ENCODE assay signal across 21 cellular contexts in the genomic region with DNA sequence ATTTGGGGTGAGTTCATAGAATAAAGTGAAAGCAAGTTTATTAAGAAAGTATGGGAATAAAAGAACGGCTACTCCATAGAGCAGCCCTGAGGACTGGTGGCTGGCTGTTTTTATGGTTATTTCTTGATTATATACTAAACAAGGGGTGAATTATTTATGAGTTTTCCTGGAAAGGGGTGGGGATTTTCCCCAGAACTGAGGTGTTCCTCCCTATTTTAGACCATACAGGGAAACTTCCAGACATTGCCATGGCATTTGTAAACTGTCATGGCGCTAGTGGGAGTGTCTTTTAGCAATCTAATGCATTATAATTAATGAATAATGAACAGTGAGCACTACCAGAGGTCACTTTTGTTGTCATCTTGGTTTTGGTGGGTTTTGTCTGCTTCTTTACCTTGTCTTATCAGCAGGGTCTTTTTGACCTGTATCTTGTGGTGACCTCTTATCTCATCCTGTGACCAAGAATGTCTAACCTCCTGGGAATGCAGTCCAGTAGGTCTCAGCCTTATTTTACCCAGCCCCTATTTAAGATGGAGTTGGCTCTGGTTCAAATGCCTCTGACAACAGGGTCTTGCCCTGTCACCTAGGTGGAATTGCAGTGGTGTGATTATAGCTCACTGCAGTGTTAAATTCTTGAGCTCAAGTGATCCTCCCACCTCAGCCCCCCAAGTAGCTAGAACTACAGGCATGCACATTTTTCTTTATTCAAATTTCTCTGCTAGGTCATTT. TPM values are rescaled to one million over a fixed set of nuclear protein-coding genes. Genes with fewer than 3 reads are reported as not detected.
DNase-seq lines count a peak whose midpoint lies in the region; ATAC-seq, FAIRE-seq and TF ChIP-seq lines count a peak whose summit lies in the region.
"Had no signal": no experiment of that assay in that cellular context is flagged by ENCODE, and none has a peak within 500 bp of the region (broad histone marks: within the 10 kb centered on the region; RNA-seq: fewer than 3 reads in every experiment).

No MANE protein-coding gene starts in this region.

- no peaks in the 10 kb centered on the region for H3K36me3 ChIP-seq in PC-9 (ENCODE audit: low read depth)
- no peaks in the 10 kb centered on the region for H3K36me3 ChIP-seq in trophoblast cell (ENCODE audit: control insufficient read depth in 1 of 2, insufficient read depth in 2 of 2, low read length in 2 of 2)
- no peaks in the 10 kb centered on the region for H3K36me3 ChIP-seq in suprapubic skin
- H3K36me3 ChIP-seq in left lung, result no peaks in the 10 kb centered on the region

- TF ChIP-seq CTCF in PC-9 (conservative IDR thresholded peaks at IDR 0.05), result no peak
- no peak for TF ChIP-seq CTCF in suprapubic skin (IDR thresholded peaks at IDR 0.05)
- no peak for TF ChIP-seq CTCF in left lung (IDR thresholded peaks at IDR 0.05)

- H3K9ac ChIP-seq in trophoblast cell (ENCODE audit: low read length), result no peak overlapping the region

- H3K79me1 ChIP-seq in trophoblast cell (ENCODE audit: low read length), result peaks cover 5% of the 10 kb centered on the region

- TF ChIP-seq EP300 in suprapubic skin (IDR thresholded peaks at IDR 0.05), result no peak

- H3K27ac ChIP-seq in PC-9, result 0 out of 2 replicates have a peak overlapping the region, but pooled peaks have one; percentile 12
- peak overlapping the region; percentile 69 for H3K27ac ChIP-seq in trophoblast cell (ENCODE audit: low read depth, low read length)
- no peak overlapping the region for H3K27ac ChIP-seq in suprapubic skin
- H3K27ac ChIP-seq in left lung, result no peak overlapping the region
- H3K27ac ChIP-seq: SK-N-MC had no signal

- no peak overlapping the region for H4K12ac ChIP-seq in trophoblast cell (ENCODE audit: low read depth, low read length)

- peak; percentile 46 for FAIRE-seq in GM12892 (lab: Jason Lieb, UNC)
- FAIRE-seq in islet of Langerhans (lab: Jason Lieb, UNC), result peak; percentile 77
- FAIRE-seq: A204.1, GM12878 had no signal

- WGBS in trophoblast cell (ENCODE audit: extremely low coverage, insufficient coverage, insufficient read length), result no CpG with 5 or more reads among the region's 2 CpGs
- whole genome bisulfite sequencing in suprapubic skin, result 87% methylated on average over 2 of the region's 2 CpGs

- H3K4me1 ChIP-seq in PC-9 (replicated peaks; ENCODE audit: insufficient read depth) (peaks cover 14% of the 10 kb centered on the region), trophoblast cell (ENCODE audit: control insufficient read depth in 1 of 2, insufficient read depth in 2 of 2, low read length in 2 of 2) (peaks cover 4 to 7% of the 10 kb centered on the region in 2 experiments), suprapubic skin (peaks cover 9% of the 10 kb centered on the region), left lung (peaks cover 0 to 18% of the 10 kb centered on the region in 2 donors)

- no TSS peak for BruUV-seq in PC-9 (replicated peaks; lab: Mats Ljungman, UMichigan)

- H3K27me3 ChIP-seq in PC-9 (ENCODE audit: insufficient read depth, low read depth) (no peaks in the 10 kb centered on the region), trophoblast cell (ENCODE audit: insufficient read depth, low read length) (no peaks in the 10 kb centered on the region), suprapubic skin (no peaks in the 10 kb centered on the region), left lung (no peaks in the 10 kb centered on the region)

- H3K9me2 ChIP-seq in PC-9 (ENCODE audit: insufficient read depth), result no peaks in the 10 kb centered on the region

- H3F3A ChIP-seq in PC-9 (ENCODE audit: insufficient read depth, low read depth), result no peaks in the 10 kb centered on the region

- POLR2A ChIA-PET in PC-9 (lab: Charles Lee; ENCODE audit: unreplicated experiment), result no interaction called here

- ATAC-seq in left lung (no peak), HG03095 (IDR thresholded peaks at IDR 0.05; ENCODE audit: unreplicated experiment) (no peak)

- H4K8ac ChIP-seq in trophoblast cell (ENCODE audit: low read depth, low read length), result no peak overlapping the region

- H3K9me3 ChIP-seq in PC-9 (ENCODE audit: insufficient read depth, low read depth), result no peaks in the 10 kb centered on the region
- no peaks in the 10 kb centered on the region for H3K9me3 ChIP-seq in trophoblast cell (ENCODE audit: insufficient read depth, low read depth, low read length)
- no peaks in the 10 kb centered on the region for H3K9me3 ChIP-seq in suprapubic skin
- H3K9me3 ChIP-seq in left lung, result no peaks in the 10 kb centered on the region

- H2BK120ac ChIP-seq in trophoblast cell (ENCODE audit: insufficient read depth, low read length, poor library complexity), result no peak overlapping the region

- H2AFZ ChIP-seq in PC-9 (no peak overlapping the region), trophoblast cell (ENCODE audit: insufficient read depth, low read length, poor library complexity) (no peak overlapping the region)

- TF ChIP-seq POLR2A in GM12892 (IDR thresholded peaks at IDR 0.05; ENCODE audit: low read depth, low read length) (no peak), suprapubic skin (IDR thresholded peaks at IDR 0.05) (no peak)

- CTCF ChIA-PET in PC-9 (lab: Charles Lee), result no interaction called here

- H2AK5ac ChIP-seq in trophoblast cell (ENCODE audit: low read length), result no peak overlapping the region

- H3K4me3 ChIP-seq in PC-9, result no peak overlapping the region
- no peak overlapping the region for H3K4me3 ChIP-seq in trophoblast cell (ENCODE audit: low read depth, low read length)
- no peak overlapping the region for H3K4me3 ChIP-seq in suprapubic skin
- no peak overlapping the region for H3K4me3 ChIP-seq in left lung
- H3K4me3 ChIP-seq: GM12878, SK-N-MC had no signal

- H3K18ac ChIP-seq in trophoblast cell (ENCODE audit: low read length), result no peak overlapping the region

- H3K14ac ChIP-seq in trophoblast cell (ENCODE audit: low read length), result no peak overlapping the region

- H3K4me2 ChIP-seq in PC-9 (no peak overlapping the region; the same call in 1 of the 2 replicates), trophoblast cell (ENCODE audit: low read length) (peak overlapping the region; percentile 18)

- DNase-seq in GM12892 (ENCODE audit: insufficient read length) (no peak), PC-9 (peak; percentile 9 to 45), trophoblast cell (peak; percentile 81 to 86), suprapubic skin (ENCODE audit: low spot score in 2 of 2) (no peak), left lung (no peak), AG08396 (ENCODE audit: low spot score) (no peak)
- DNase-seq: DMS79, Karpas-422, NCI-H1417, NCI-H1694 treated with DMSO at 0.1 percent for 48 hours, NCI-H2081 treated with DMSO at 0.1 percent for 48 hours, NCI-H2171 treated with DMSO at 0.1 percent for 48 hours, NCI-H446, NCI-H526, RPMI8226, SHP77 treated with DMSO at 0.1 percent for 48 hours had no signal

- H3K23ac ChIP-seq in trophoblast cell (ENCODE audit: low read length), result no peak overlapping the region

- H3K4ac ChIP-seq in trophoblast cell (ENCODE audit: low read depth, low read length), result no peak overlapping the region

- H3K79me2 ChIP-seq in PC-9 (ENCODE audit: low read depth), result peaks cover 60% of the 10 kb centered on the region
- H3K79me2 ChIP-seq in trophoblast cell (ENCODE audit: control insufficient read depth, insufficient read depth, low read length, poor library complexity), result peaks cover 5% of the 10 kb centered on the region

- no peak overlapping the region for H4K91ac ChIP-seq in trophoblast cell (ENCODE audit: low read depth, low read length)

- H2BK5ac ChIP-seq in trophoblast cell (ENCODE audit: low read depth, low read length, poor library complexity), result no peak overlapping the region

- no peaks in the 10 kb centered on the region for H4K20me1 ChIP-seq in PC-9 (ENCODE audit: insufficient read depth)

- H2BK12ac ChIP-seq in trophoblast cell (ENCODE audit: low read length), result no peak overlapping the region

- intact Hi-C loops in PC-9 (cut with micrococcal nuclease; ENCODE audit: unreplicated experiment) (no loop called here), left lung (cut with DNase I) (no loop called here)

RNA-seq across cellular contexts. Expression of a gene that starts 27.1 kb away (rescaled TPM):
- 5.9 TPM for polyA plus RNA-seq in GM12892 (2012; ENCODE audit: missing spikeins)
- 26.2 and 29.8 TPM in 2 replicates for total RNA-seq in PC-9 (2021)
- 55.6 and 55.9 TPM in 2 replicates for polyA plus RNA-seq in trophoblast cell (2013)
- 10 to 100 TPM; 31.3 to 62.4 (median 43.5) TPM for total RNA-seq in suprapubic skin
- total RNA-seq in left lung, result 10 to 100 TPM; 51.3 to 52.0 TPM

Comparison
In these comparisons a context has a peak if more than half of its experiments do, and no peak if none do; other contexts are left out.
1. DNase-seq: peak in PC-9 (2 of 2) and trophoblast cell (2 of 2); none in GM12892 (single experiment), suprapubic skin (0 of 2), left lung (0 of 2) and AG08396 (single experiment).
2. H3K27ac ChIP-seq: peak in PC-9 (single experiment) and trophoblast cell (single experiment); none in suprapubic skin (single experiment) and left lung (0 of 2).